In the genomic region with DNA sequence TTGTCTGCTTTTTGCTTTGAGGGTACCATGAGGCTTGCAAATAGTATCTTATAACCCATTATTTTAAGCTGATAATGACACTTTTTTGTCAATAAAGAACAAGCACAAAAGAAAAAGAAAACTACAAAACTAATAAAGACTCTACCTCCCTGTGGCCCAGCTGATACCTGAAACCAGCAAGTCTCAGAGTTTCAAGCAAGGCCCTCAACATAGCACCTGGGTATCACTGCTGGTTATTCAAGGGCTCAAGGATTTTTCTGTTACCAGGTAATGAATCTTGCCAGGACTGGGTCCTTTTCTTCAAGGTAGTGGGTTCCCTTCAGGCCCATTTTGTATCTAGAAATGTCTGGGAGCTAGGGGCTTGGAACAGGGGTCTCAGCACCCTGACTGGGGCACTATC, we compare ENCODE assay signal across 23 cellular contexts.
DNase-seq lines count a peak whose midpoint lies in the region; ATAC-seq, FAIRE-seq and TF ChIP-seq lines count a peak whose summit lies in the region.
"Had no signal": no experiment of that assay in that cellular context is flagged by ENCODE, and none has a peak within 500 bp of the region (broad histone marks: within the 10 kb centered on the region; RNA-seq: fewer than 3 reads in every experiment).

No MANE protein-coding gene starts in this region.

- no peaks in the 10 kb centered on the region for H3K23me2 ChIP-seq in H9 (ENCODE audit: insufficient read length, low read depth, low read length, poor library complexity, severe bottlenecking)

- H3K9me3 Mint-ChIP-seq in H9 (peaks cover 0 to 2% of the 10 kb centered on the region in 2 experiments; a peak in 2 of 5 replicates), WTC11 (peaks cover 15% of the 10 kb centered on the region), nephron progenitor cell (peaks cover 20% of the 10 kb centered on the region), Calu3 (ENCODE audit: low read depth, unreplicated experiment) (peaks cover 2% of the 10 kb centered on the region)
- H3K9me3 Mint-ChIP-seq in activated CD4-positive, alpha-beta T cell treated with anti-CD3 and anti-CD28 coated beads for 36 hours (ENCODE audit: low read depth): peaks cover 2% of the 10 kb centered on the region

- H3K4me1 Mint-ChIP-seq in H9: peaks cover 4 to 9% of the 10 kb centered on the region in 2 experiments
- peaks cover 10% of the 10 kb centered on the region for H3K4me1 Mint-ChIP-seq in WTC11
- H3K4me1 Mint-ChIP-seq in nephron progenitor cell: no peaks in the 10 kb centered on the region
- no peaks in the 10 kb centered on the region for H3K4me1 Mint-ChIP-seq in activated CD4-positive, alpha-beta T cell treated with anti-CD3 and anti-CD28 coated beads for 36 hours
- H3K4me1 Mint-ChIP-seq in Calu3 (ENCODE audit: low read depth, unreplicated experiment): no peaks in the 10 kb centered on the region
- H3K4me1 Mint-ChIP-seq: CD14-positive monocyte; CD4-positive, alpha-beta memory T cell; CD4-positive, CD25-positive, alpha-beta regulatory T cell; CD8-positive, alpha-beta memory T cell had no signal

- H3F3A ChIP-seq in MM.1S (ENCODE audit: insufficient read depth, low read length): no peaks in the 10 kb centered on the region

- H3K27me3 ChIP-seq in H9 (ENCODE audit: insufficient read depth, low read length) (no peaks in the 10 kb centered on the region), MM.1S (replicated peaks; ENCODE audit: insufficient read depth, low read length) (no peaks in the 10 kb centered on the region)
- H3K27me3 ChIP-seq: BE2C, BLaER1 had no signal

- no peaks in the 10 kb centered on the region for H3K9me3 ChIP-seq in H9 (ENCODE audit: control insufficient read depth, low read depth, low read length)
- no peaks in the 10 kb centered on the region for H3K9me3 ChIP-seq in MM.1S (replicated peaks; ENCODE audit: insufficient read depth, low read length)
- H3K9me3 ChIP-seq: BE2C, BLaER1 had no signal

- H3K9me2 ChIP-seq in MM.1S (replicated peaks; ENCODE audit: insufficient read depth, low read length): no peaks in the 10 kb centered on the region

- FAIRE-seq in GM12891 (lab: Jason Lieb, UNC): no peak
- FAIRE-seq: A204.1, D721Med, G401.6, GM12892, GM18507 had no signal

- CTCF ChIA-PET in WTC11 (lab: Charles Lee): no interaction called here
- CTCF ChIA-PET in activated CD4-positive, alpha-beta T cell treated with anti-CD3 and anti-CD28 coated beads for 36 hours (lab: Charles Lee): no interaction called here
- CTCF ChIA-PET in Calu3 (lab: Charles Lee): no interaction called here

- no peak overlapping the region for H2BK120ac ChIP-seq in H9 (ENCODE audit: low read depth, low read length, poor library complexity, severe bottlenecking)

- no peak overlapping the region for H3T11ph ChIP-seq in H9 (ENCODE audit: low read length)

- H3K36me3 Mint-ChIP-seq in H9 (ENCODE audit: insufficient read depth in 1 of 3, low read depth in 3 of 3) (no peaks in the 10 kb centered on the region), WTC11 (no peaks in the 10 kb centered on the region), nephron progenitor cell (ENCODE audit: low read depth) (no peaks in the 10 kb centered on the region), Calu3 (ENCODE audit: insufficient read depth, unreplicated experiment) (no peaks in the 10 kb centered on the region)
- H3K36me3 Mint-ChIP-seq in activated CD4-positive, alpha-beta T cell treated with anti-CD3 and anti-CD28 coated beads for 36 hours (ENCODE audit: low read depth): no peaks in the 10 kb centered on the region
- H3K36me3 Mint-ChIP-seq: CD14-positive monocyte; CD4-positive, alpha-beta memory T cell; CD4-positive, CD25-positive, alpha-beta regulatory T cell; CD8-positive, alpha-beta memory T cell had no signal

- no peak overlapping the region for H2BK20ac ChIP-seq in H9 (ENCODE audit: low read depth, low read length, poor library complexity, severe bottlenecking)

- intact Hi-C loops in activated CD4-positive, alpha-beta T cell treated with anti-CD3 and anti-CD28 coated beads for 36 hours (cut with DNase I, micrococcal nuclease): no loop called here
- intact Hi-C loops in Calu3 (cut with micrococcal nuclease; ENCODE audit: unreplicated experiment): no loop called here

- H3K9ac ChIP-seq in H9 (ENCODE audit: extremely low read depth, insufficient read length, low read length) (no peak overlapping the region), MM.1S (ENCODE audit: low read length) (no peak overlapping the region)
- H3K9ac ChIP-seq: BLaER1 had no signal

- ATAC-seq in WTC11: peak; percentile 22; the same call in 1 of the 2 replicates
- no peak for ATAC-seq in activated CD4-positive, alpha-beta T cell treated with anti-CD3 and anti-CD28 coated beads for 36 hours

- H2AFZ ChIP-seq in H9 (ENCODE audit: low read length) (no peak overlapping the region), MM.1S (ENCODE audit: low read length) (peak overlapping the region; percentile 20; the same call in 1 of the 2 replicates)

- no TSS peak for BruUV-seq in Calu3 (replicated peaks; lab: Mats Ljungman, UMichigan)

- DNase-seq in H9 (no peak), MM.1S (peak; percentile 44), WTC11 (ENCODE audit: low spot score) (no peak), nephron progenitor cell (no peak), Calu3 (no peak), GM12891 (ENCODE audit: insufficient read length, low spot score) (no peak)
- DNase-seq in activated CD4-positive, alpha-beta T cell treated with anti-CD3 and anti-CD28 coated beads for 36 hours: no peak
- DNase-seq: 8988T; ACHN; BE2C; C1 segment of cervical spinal cord; CD4-positive, alpha-beta memory T cell; CD4-positive, CD25-positive, alpha-beta regulatory T cell; CD8-positive, alpha-beta memory T cell; COR-L47; GF-D8 had no signal

- H3K79me1 ChIP-seq in H9 (ENCODE audit: insufficient read depth, low read depth, low read length, poor library complexity, severe bottlenecking): no peaks in the 10 kb centered on the region

- no peak overlapping the region; a peak in 1 of 7 replicates for H3K27ac Mint-ChIP-seq in H9
- H3K27ac Mint-ChIP-seq in WTC11: no peak overlapping the region
- peak overlapping the region; percentile 74 for H3K27ac Mint-ChIP-seq in nephron progenitor cell
- no peak overlapping the region for H3K27ac Mint-ChIP-seq in activated CD4-positive, alpha-beta T cell treated with anti-CD3 and anti-CD28 coated beads for 36 hours
- no peak overlapping the region for H3K27ac Mint-ChIP-seq in Calu3 (ENCODE audit: unreplicated experiment)
- H3K27ac Mint-ChIP-seq: CD14-positive monocyte; CD4-positive, alpha-beta memory T cell; CD4-positive, CD25-positive, alpha-beta regulatory T cell; CD8-positive, alpha-beta memory T cell had no signal

- no peak overlapping the region for H3K56ac ChIP-seq in H9 (ENCODE audit: insufficient read length, low read depth, low read length)

- no peak overlapping the region for H4K8ac ChIP-seq in H9 (replicated peaks; ENCODE audit: insufficient read length, low read depth, low read length)

- H3K27me3 Mint-ChIP-seq in H9 (ENCODE audit: low read depth) (no peaks in the 10 kb centered on the region), WTC11 (ENCODE audit: low read depth) (no peaks in the 10 kb centered on the region; the same call in 1 of the 2 replicates), nephron progenitor cell (ENCODE audit: low read depth, poor library complexity) (no peaks in the 10 kb centered on the region), Calu3 (ENCODE audit: unreplicated experiment) (no peaks in the 10 kb centered on the region)
- H3K27me3 Mint-ChIP-seq in activated CD4-positive, alpha-beta T cell treated with anti-CD3 and anti-CD28 coated beads for 36 hours: peaks cover 5% of the 10 kb centered on the region
- H3K27me3 Mint-ChIP-seq: CD4-positive, alpha-beta memory T cell; CD4-positive, CD25-positive, alpha-beta regulatory T cell had no signal

- H3K79me2 ChIP-seq in H9 (ENCODE audit: insufficient read depth, low read length): no peaks in the 10 kb centered on the region
- H3K79me2 ChIP-seq in MM.1S (ENCODE audit: low read length): no peaks in the 10 kb centered on the region

- H4K5ac ChIP-seq in H9 (ENCODE audit: insufficient read length, low read depth, low read length): no peak overlapping the region

- POLR2A ChIA-PET in WTC11 (lab: Charles Lee): no interaction called here
- POLR2A ChIA-PET in activated CD4-positive, alpha-beta T cell treated with anti-CD3 and anti-CD28 coated beads for 36 hours (lab: Charles Lee): no interaction called here

- TF ChIP-seq CTCF in H9 (conservative IDR thresholded peaks at IDR 0.05) (no peak), MM.1S (IDR thresholded peaks at IDR 0.05; ENCODE audit: low read length) (no peak), WTC11 (IDR thresholded peaks at IDR 0.05) (no peak), nephron progenitor cell (IDR thresholded peaks at IDR 0.05) (no peak), Calu3 (IDR thresholded peaks at IDR 0.05; ENCODE audit: unreplicated experiment) (no peak)

- no peak overlapping the region for H2BK15ac ChIP-seq in H9 (ENCODE audit: low read depth, low read length)

- no peaks in the 10 kb centered on the region for H3K36me3 ChIP-seq in MM.1S (replicated peaks; ENCODE audit: insufficient read depth, low read length)
- H3K36me3 ChIP-seq: BE2C, BLaER1 had no signal

- H2BK5ac ChIP-seq in H9 (ENCODE audit: insufficient read length, low read length): no peak overlapping the region

- no peak overlapping the region for H2BK12ac ChIP-seq in H9 (ENCODE audit: insufficient read length, low read depth, low read length)

- H3K4me2 ChIP-seq in H9 (ENCODE audit: insufficient read depth, insufficient read length, low read length) (no peak overlapping the region), MM.1S (ENCODE audit: low read depth, low read length) (no peak overlapping the region; the same call in 1 of the 2 replicates)
- H3K4me2 ChIP-seq: BLaER1 had no signal

- H3K4me3 ChIP-seq in MM.1S (ENCODE audit: low read length): no peak overlapping the region
- H3K4me3 ChIP-seq: BLaER1 had no signal

- TF ChIP-seq POLR2A in GM12891 (IDR thresholded peaks at IDR 0.05; ENCODE audit: low read depth, low read length): no peak

- H3K4me3 Mint-ChIP-seq in H9 (no peak overlapping the region), WTC11 (no peak overlapping the region), nephron progenitor cell (no peak overlapping the region), Calu3 (ENCODE audit: low read depth, unreplicated experiment) (no peak overlapping the region)
- H3K4me3 Mint-ChIP-seq in activated CD4-positive, alpha-beta T cell treated with anti-CD3 and anti-CD28 coated beads for 36 hours: no peak overlapping the region
- H3K4me3 Mint-ChIP-seq: CD14-positive monocyte; CD4-positive, alpha-beta memory T cell; CD4-positive, CD25-positive, alpha-beta regulatory T cell; CD8-positive, alpha-beta memory T cell had no signal

- H2AK5ac ChIP-seq in H9 (ENCODE audit: insufficient read length, low read length): no peak overlapping the region

- 0 out of 2 replicates have a peak overlapping the region, but pooled peaks have one; percentile 29 for H3K14ac ChIP-seq in H9 (ENCODE audit: insufficient read depth, low read length)

- H3K27ac ChIP-seq in H9 (ENCODE audit: insufficient read length, low read depth, low read length) (no peak overlapping the region), MM.1S (ENCODE audit: low read length) (peak overlapping the region; percentile 21; the same call in 1 of the 2 replicates)
- H3K27ac ChIP-seq: BLaER1 had no signal

- H3K18ac ChIP-seq in H9 (ENCODE audit: insufficient read length, low read depth, low read length): no peak overlapping the region

- H3K4me1 ChIP-seq in H9 (ENCODE audit: insufficient read depth, low read length): no peaks in the 10 kb centered on the region
- peaks cover 12% of the 10 kb centered on the region for H3K4me1 ChIP-seq in MM.1S (ENCODE audit: low read length)
- H3K4me1 ChIP-seq: BE2C, BLaER1 had no signal

- no peaks in the 10 kb centered on the region for H4K20me1 ChIP-seq in H9 (ENCODE audit: control insufficient read depth, insufficient read depth, insufficient read length)
- no peaks in the 10 kb centered on the region for H4K20me1 ChIP-seq in MM.1S (ENCODE audit: insufficient read depth, low read length)
- H4K20me1 ChIP-seq: BLaER1 had no signal

- H3K23ac ChIP-seq in H9 (ENCODE audit: insufficient read length, low read depth, low read length): no peak overlapping the region

- no peak overlapping the region for H3K4ac ChIP-seq in H9 (ENCODE audit: low read depth, low read length)

- no peak overlapping the region for H4K91ac ChIP-seq in H9 (ENCODE audit: insufficient read length, low read depth, low read length)
